ENCODE assay signal across 11 cellular contexts in genomic region chr1:31580513-31580870, GRCh38. TPM values are rescaled to one million over a fixed set of nuclear protein-coding genes. Genes with fewer than 3 reads are reported as not detected.
DNase-seq lines count a peak whose midpoint lies in the region; ATAC-seq and TF ChIP-seq lines count a peak whose summit lies in the region.
"Had no signal": no experiment of that assay in that cellular context is flagged by ENCODE, and none has a peak within 500 bp of the region (broad histone marks: within the 10 kb centered on the region; RNA-seq: fewer than 3 reads in every experiment).

No MANE protein-coding gene starts in this region.

- H3K4me3 Mint-ChIP-seq in WTC11 (no peak overlapping the region), osteocyte (ENCODE audit: unreplicated experiment) (no peak overlapping the region)
- H3K4me3 Mint-ChIP-seq in activated T-helper 17 cell treated with anti-CD3 and anti-CD28 coated beads, Interleukin-2, amount 50 U/mL, for 72 hours = no peak overlapping the region
- H3K4me3 Mint-ChIP-seq: CD4-positive, CD25-positive, alpha-beta regulatory T cell had no signal

- H3K36me3 ChIP-seq in esophagus (ENCODE audit: control insufficient read depth in 2 of 2, insufficient read depth in 2 of 2, low read length in 1 of 2) (peaks cover 0 to 5% of the 10 kb centered on the region in 2 donors), upper lobe of left lung (peaks cover 0 to 31% (median 11%) of the 10 kb centered on the region in 4 donors)

- CTCF ChIA-PET in WTC11 (lab: Charles Lee) = interaction anchor here (0.8 to 2.1 kb wide), 6 partner anchors 11 to 53 kb away, joined by 3 to 9 read pairs (median 4); partner anchors contain the start of gene HCRTR1

- peak overlapping the region; percentile 43; the same call in 1 of the 2 replicates for H3K27ac Mint-ChIP-seq in WTC11
- peak overlapping the region; percentile 74 for H3K27ac Mint-ChIP-seq in osteocyte (ENCODE audit: unreplicated experiment)
- H3K27ac Mint-ChIP-seq in activated T-helper 17 cell treated with anti-CD3 and anti-CD28 coated beads, Interleukin-2, amount 50 U/mL, for 72 hours = no peak overlapping the region
- H3K27ac Mint-ChIP-seq: CD4-positive, CD25-positive, alpha-beta regulatory T cell had no signal

- no peaks in the 10 kb centered on the region for H3K36me3 Mint-ChIP-seq in WTC11
- H3K36me3 Mint-ChIP-seq in osteocyte (ENCODE audit: unreplicated experiment) = no peaks in the 10 kb centered on the region
- H3K36me3 Mint-ChIP-seq in activated T-helper 17 cell treated with anti-CD3 and anti-CD28 coated beads, Interleukin-2, amount 50 U/mL, for 72 hours (ENCODE audit: low read depth) = no peaks in the 10 kb centered on the region
- H3K36me3 Mint-ChIP-seq: CD4-positive, CD25-positive, alpha-beta regulatory T cell had no signal

- H3K4me3 ChIP-seq in esophagus (ENCODE audit: low read depth in 1 of 2, low read length in 2 of 2) (no peak overlapping the region), upper lobe of left lung (peak overlapping the region in 2 of 4 donors; percentile 32 to 40)

- H3K27ac ChIP-seq in esophagus (ENCODE audit: low read depth in 2 of 2, low read length in 1 of 2) (peak overlapping the region; percentile 74 to 79), upper lobe of left lung (peak overlapping the region; percentile 73 to 85 (median 79))

- TF ChIP-seq POLR2A in upper lobe of left lung (IDR thresholded peaks at IDR 0.05) = no peak

- ATAC-seq in WTC11 (no peak), upper lobe of left lung (ENCODE audit: low FRiP score in 2 of 2) (no peak)
- ATAC-seq in activated T-helper 17 cell treated with anti-CD3 and anti-CD28 coated beads, Interleukin-2, amount 50 U/mL, for 72 hours (replicated peaks) = no peak

- no peaks in the 10 kb centered on the region for H3K9me3 ChIP-seq in esophagus (ENCODE audit: control insufficient read depth in 2 of 2, insufficient read depth in 1 of 2, low read depth in 1 of 2, low read length in 1 of 2)
- H3K9me3 ChIP-seq in upper lobe of left lung = no peaks in the 10 kb centered on the region

- H3K9me3 Mint-ChIP-seq in WTC11 (no peaks in the 10 kb centered on the region), osteocyte (ENCODE audit: unreplicated experiment) (no peaks in the 10 kb centered on the region)
- no peaks in the 10 kb centered on the region for H3K9me3 Mint-ChIP-seq in activated T-helper 17 cell treated with anti-CD3 and anti-CD28 coated beads, Interleukin-2, amount 50 U/mL, for 72 hours
- H3K9me3 Mint-ChIP-seq: CD4-positive, CD25-positive, alpha-beta regulatory T cell had no signal

- no peak for TF ChIP-seq EP300 in upper lobe of left lung (IDR thresholded peaks at IDR 0.05)

- H3K4me1 ChIP-seq in esophagus (ENCODE audit: control insufficient read depth in 2 of 2, insufficient read depth in 2 of 2, low read length in 1 of 2) (peaks cover 5 to 11% of the 10 kb centered on the region in 2 donors), upper lobe of left lung (peaks cover 49 to 51% (median 50%) of the 10 kb centered on the region in 4 donors)

- TF ChIP-seq CTCF in WTC11 (IDR thresholded peaks at IDR 0.05) (no peak), osteocyte (IDR thresholded peaks at IDR 0.05) (no peak), upper lobe of left lung (IDR thresholded peaks at IDR 0.05) (no peak)

- POLR2A ChIA-PET in WTC11 (lab: Charles Lee) = no interaction called here

- H3K27me3 ChIP-seq in esophagus (ENCODE audit: control insufficient read depth in 1 of 2, insufficient read depth in 2 of 2, low read length in 2 of 2) = no peaks in the 10 kb centered on the region
- H3K27me3 ChIP-seq in upper lobe of left lung = no peaks in the 10 kb centered on the region

- H3K27me3 Mint-ChIP-seq in WTC11 (ENCODE audit: low read depth) (no peaks in the 10 kb centered on the region; the same call in 1 of the 2 replicates), osteocyte (ENCODE audit: unreplicated experiment) (no peaks in the 10 kb centered on the region)
- peaks cover 8% of the 10 kb centered on the region for H3K27me3 Mint-ChIP-seq in activated T-helper 17 cell treated with anti-CD3 and anti-CD28 coated beads, Interleukin-2, amount 50 U/mL, for 72 hours

- H3K4me1 Mint-ChIP-seq in WTC11 (peaks cover 34% of the 10 kb centered on the region), osteocyte (ENCODE audit: unreplicated experiment) (peaks cover 36% of the 10 kb centered on the region)
- no peaks in the 10 kb centered on the region for H3K4me1 Mint-ChIP-seq in activated T-helper 17 cell treated with anti-CD3 and anti-CD28 coated beads, Interleukin-2, amount 50 U/mL, for 72 hours

- WGBS in esophagus, 2 donors = 55 to 62% methylated on average over 5 of the region's 5 CpGs
- WGBS in upper lobe of left lung, 2 donors = 67 to 70% methylated on average over 3 to 5 of the region's 5 CpGs

- no peak for DNase-seq in WTC11 (ENCODE audit: low spot score)
- DNase-seq in osteocyte (ENCODE audit: extremely low spot score, unreplicated experiment) = no peak
- DNase-seq in upper lobe of left lung = no peak
- DNase-seq in C1 segment of cervical spinal cord (lab: John Stamatoyannopoulos, UW) = no peak
- no peak for DNase-seq in T1000 (lab: John Stamatoyannopoulos, UW)
- DNase-seq: activated CD8-positive, alpha-beta memory T cell treated with anti-CD3 and anti-CD28 coated beads, Interleukin-2, amount 50 U/mL, for 48 hours; CD4-positive, CD25-positive, alpha-beta regulatory T cell; NCI-H226; occipital lobe had no signal

TF ChIP-seq in WTC11, 78 proteins besides CTCF, POLR2A, EP300 and RAD21:
- TF ChIP-seq ETV6 (CRISPR knock-in tag; IDR thresholded peaks at IDR 0.05) = no peak

RNA-seq across cellular contexts. Expression of gene TINAGL1, which starts 4.2 kb away (rescaled TPM):
- total RNA-seq in WTC11 (2021) = 7.2 to 8.4 TPM (median 8.4 TPM) in 3 replicates
- polyA plus RNA-seq in esophagus = 10 to 100 TPM; 16.4 to 20.0 TPM
- 9.2 and 10.0 TPM in 2 replicates for total RNA-seq in osteocyte
- 100 to 1,000 TPM in 3 of 6 donors, 10 to 100 TPM in 3; 71.3 to 191 (median 120) TPM for total RNA-seq in upper lobe of left lung
- not detected for total RNA-seq in activated T-helper 17 cell treated with anti-CD3 and anti-CD28 coated beads, Interleukin-2, amount 50 U/mL, for 72 hours
- total RNA-seq: CD4-positive, CD25-positive, alpha-beta regulatory T cell had no signal
- polyA plus RNA-seq: CD4-positive, CD25-positive, alpha-beta regulatory T cell had no signal

RNA-seq across cellular contexts. Expression of gene HCRTR1, which starts 37.0 kb away (rescaled TPM):
- total RNA-seq in WTC11 (2021) (0.13 to 0.23 TPM (median 0.14 TPM) in 3 replicates), osteocyte (0.50 and 0.73 TPM in 2 replicates), upper lobe of left lung (1 to 10 TPM in 1 of 6 donors, not detected in 5; 2.1 TPM)
- under 1 TPM in 1 of 2 donors, not detected in 1; 0.02 TPM for polyA plus RNA-seq in esophagus
- not detected for total RNA-seq in activated T-helper 17 cell treated with anti-CD3 and anti-CD28 coated beads, Interleukin-2, amount 50 U/mL, for 72 hours
- total RNA-seq: CD4-positive, CD25-positive, alpha-beta regulatory T cell had no signal
- polyA plus RNA-seq: CD4-positive, CD25-positive, alpha-beta regulatory T cell had no signal
